ENCODE assay signal across 1 cellular context in the genomic region with DNA sequence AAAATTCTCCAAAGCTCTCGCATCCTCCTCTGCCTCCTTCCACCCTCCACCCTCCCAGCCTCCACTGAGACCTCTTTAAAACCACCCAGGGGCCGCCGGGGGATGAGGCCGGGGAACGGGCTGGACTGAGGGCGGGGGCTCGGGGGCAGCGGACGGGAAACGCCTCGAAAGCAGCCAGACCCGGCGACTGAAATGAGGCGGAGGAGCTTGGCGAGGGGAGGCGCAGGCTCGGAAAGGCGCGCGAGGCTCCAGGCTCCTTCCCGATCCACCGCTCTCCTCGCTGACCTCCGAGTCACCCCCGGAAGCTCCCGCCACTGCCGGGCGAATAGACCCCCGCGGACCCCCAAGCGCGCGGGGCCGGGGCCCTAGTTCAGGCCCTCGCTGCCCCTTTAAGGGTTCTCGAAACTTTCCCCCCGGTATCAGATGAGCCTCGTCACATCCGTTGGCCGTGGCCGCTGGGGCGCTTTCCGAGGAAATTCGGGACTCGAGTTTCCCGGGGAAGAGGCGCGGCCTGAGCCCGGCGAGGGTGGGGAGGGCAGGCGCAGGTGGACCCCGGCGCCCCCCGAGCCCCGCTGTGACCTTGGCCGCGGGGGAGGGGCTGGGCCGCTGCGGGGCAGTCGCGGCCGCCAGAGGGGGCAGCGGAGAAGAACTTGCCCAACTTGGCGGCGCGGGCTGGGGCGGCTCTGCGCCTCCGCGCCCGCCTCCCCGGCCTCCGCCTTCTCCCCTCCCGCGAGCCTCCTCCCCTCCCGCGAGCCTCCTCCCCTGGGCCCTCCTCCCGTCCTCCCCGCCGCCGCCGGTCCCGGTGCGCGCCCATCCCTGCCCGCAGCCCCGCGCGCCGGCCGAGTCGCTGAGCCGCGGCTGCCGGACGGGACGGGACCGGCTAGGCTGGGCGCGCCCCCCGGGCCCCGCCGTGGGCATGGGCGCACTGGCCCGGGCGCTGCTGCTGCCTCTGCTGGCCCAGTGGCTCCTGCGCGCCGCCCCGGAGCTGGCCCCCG.
TF ChIP-seq lines count a peak whose summit lies in the region.

TSS of gene BACE2 (plus strand) at position 813 of the 995 bp plus-strand sequence. CDS start at position 917, 104 bp downstream.

TF ChIP-seq in HEK293, 187 proteins besides CTCF, POLR2A, EP300 and RAD21 (continued from another document and continues in another):
- TF ChIP-seq, protein P1, sequence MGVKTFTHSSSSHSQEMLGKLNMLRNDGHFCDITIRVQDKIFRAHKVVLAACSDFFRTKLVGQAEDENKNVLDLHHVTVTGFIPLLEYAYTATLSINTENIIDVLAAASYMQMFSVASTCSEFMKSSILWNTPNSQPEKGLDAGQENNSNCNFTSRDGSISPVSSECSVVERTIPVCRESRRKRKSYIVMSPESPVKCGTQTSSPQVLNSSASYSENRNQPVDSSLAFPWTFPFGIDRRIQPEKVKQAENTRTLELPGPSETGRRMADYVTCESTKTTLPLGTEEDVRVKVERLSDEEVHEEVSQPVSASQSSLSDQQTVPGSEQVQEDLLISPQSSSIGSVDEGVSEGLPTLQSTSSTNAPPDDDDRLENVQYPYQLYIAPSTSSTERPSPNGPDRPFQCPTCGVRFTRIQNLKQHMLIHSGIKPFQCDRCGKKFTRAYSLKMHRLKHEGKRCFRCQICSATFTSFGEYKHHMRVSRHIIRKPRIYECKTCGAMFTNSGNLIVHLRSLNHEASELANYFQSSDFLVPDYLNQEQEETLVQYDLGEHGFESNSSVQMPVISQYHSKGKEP (tag by site-specific recombination; IDR thresholded peaks at IDR 0.05) = no peak
- TF ChIP-seq ZBTB48 (tag by site-specific recombination; IDR thresholded peaks at IDR 0.05) = no peak
- no peak for TF ChIP-seq ZNF701 (tag by site-specific recombination; IDR thresholded peaks at IDR 0.05)
- TF ChIP-seq ZNF121 (tag by site-specific recombination; IDR thresholded peaks at IDR 0.05) = no peak
- TF ChIP-seq ZNF2 (tag by site-specific recombination; IDR thresholded peaks at IDR 0.05) = no peak
- TF ChIP-seq, protein P2, sequence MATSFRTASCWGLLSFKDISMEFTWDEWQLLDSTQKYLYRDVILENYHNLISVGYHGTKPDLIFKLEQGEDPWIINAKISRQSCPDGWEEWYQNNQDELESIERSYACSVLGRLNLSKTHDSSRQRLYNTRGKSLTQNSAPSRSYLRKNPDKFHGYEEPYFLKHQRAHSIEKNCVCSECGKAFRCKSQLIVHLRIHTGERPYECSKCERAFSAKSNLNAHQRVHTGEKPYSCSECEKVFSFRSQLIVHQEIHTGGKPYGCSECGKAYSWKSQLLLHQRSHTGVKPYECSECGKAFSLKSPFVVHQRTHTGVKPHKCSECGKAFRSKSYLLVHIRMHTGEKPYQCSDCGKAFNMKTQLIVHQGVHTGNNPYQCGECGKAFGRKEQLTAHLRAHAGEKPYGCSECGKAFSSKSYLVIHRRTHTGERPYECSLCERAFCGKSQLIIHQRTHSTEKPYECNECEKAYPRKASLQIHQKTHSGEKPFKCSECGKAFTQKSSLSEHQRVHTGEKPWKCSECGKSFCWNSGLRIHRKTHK (tag by site-specific recombination; IDR thresholded peaks at IDR 0.05) = no peak
- peak; percentile 52 for TF ChIP-seq SP2 (tag by site-specific recombination; IDR thresholded peaks at IDR 0.05)
- no peak for TF ChIP-seq ZNF791 (tag by site-specific recombination; IDR thresholded peaks at IDR 0.05)
- no peak for TF ChIP-seq ZNF544 (tag by site-specific recombination; IDR thresholded peaks at IDR 0.05)
- TF ChIP-seq ZNF324 (tag by site-specific recombination; IDR thresholded peaks at IDR 0.05) = no peak
- no peak for TF ChIP-seq ZNF423 (tag by site-specific recombination; IDR thresholded peaks at IDR 0.05)
- TF ChIP-seq ZNF391 (tag by site-specific recombination; IDR thresholded peaks at IDR 0.05; ENCODE audit: borderline replicate concordance, low read depth) = no peak
- TF ChIP-seq ZNF133 (tag by site-specific recombination; IDR thresholded peaks at IDR 0.05) = no peak
- no peak for TF ChIP-seq ZNF518A (tag by site-specific recombination; conservative IDR thresholded peaks at IDR 0.05; ENCODE audit: low read depth)
- no peak for TF ChIP-seq ZNF488 (tag by site-specific recombination; IDR thresholded peaks at IDR 0.05)
- TF ChIP-seq ZNF692 (tag by site-specific recombination; IDR thresholded peaks at IDR 0.05) = peak; percentile 99
- TF ChIP-seq ZNF830 (tag by site-specific recombination; IDR thresholded peaks at IDR 0.05; ENCODE audit: low read depth) = no peak
- TF ChIP-seq FEZF1 (tag by site-specific recombination; IDR thresholded peaks at IDR 0.05) = no peak
- TF ChIP-seq, protein P3, sequence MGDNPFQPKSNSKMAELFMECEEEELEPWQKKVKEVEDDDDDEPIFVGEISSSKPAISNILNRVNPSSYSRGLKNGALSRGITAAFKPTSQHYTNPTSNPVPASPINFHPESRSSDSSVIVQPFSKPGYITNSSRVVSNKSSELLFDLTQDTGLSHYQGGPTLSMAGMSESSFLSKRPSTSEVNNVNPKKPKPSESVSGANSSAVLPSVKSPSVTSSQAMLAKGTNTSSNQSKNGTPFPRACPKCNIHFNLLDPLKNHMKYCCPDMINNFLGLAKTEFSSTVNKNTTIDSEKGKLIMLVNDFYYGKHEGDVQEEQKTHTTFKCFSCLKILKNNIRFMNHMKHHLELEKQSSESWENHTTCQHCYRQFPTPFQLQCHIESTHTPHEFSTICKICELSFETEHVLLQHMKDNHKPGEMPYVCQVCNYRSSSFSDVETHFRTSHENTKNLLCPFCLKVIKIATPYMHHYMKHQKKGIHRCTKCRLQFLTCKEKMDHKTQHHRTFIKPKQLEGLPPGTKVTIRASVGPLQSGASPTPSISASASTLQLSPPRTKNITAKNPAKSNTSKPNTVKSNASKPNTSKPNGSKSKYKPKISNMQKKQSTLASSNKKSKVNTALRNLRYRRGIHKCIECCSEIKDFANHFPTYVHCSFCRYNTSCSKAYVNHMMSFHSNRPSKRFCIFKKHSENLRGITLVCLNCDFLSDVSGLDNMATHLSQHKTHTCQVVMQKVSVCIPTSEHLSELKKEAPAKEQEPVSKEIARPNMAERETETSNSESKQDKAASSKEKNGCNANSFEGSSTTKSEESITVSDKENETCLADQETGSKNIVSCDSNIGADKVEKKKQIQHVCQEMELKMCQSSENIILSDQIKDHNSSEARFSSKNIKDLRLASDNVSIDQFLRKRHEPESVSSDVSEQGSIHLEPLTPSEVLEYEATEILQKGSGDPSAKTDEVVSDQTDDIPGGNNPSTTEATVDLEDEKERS (tag by site-specific recombination; IDR thresholded peaks at IDR 0.05) = no peak
- no peak for TF ChIP-seq ZNF274 (IDR thresholded peaks at IDR 0.05; ENCODE audit: low read length)
- no peak for TF ChIP-seq ZNF274 (tag by site-specific recombination; IDR thresholded peaks at IDR 0.05; ENCODE audit: borderline replicate concordance)
- TF ChIP-seq ZFHX2 (tag by site-specific recombination; conservative IDR thresholded peaks at IDR 0.05) = peak; percentile 69
- TF ChIP-seq YY1 (tag by site-specific recombination; IDR thresholded peaks at IDR 0.05) = no peak
- TF ChIP-seq GFI1B (tag by site-specific recombination; IDR thresholded peaks at IDR 0.05) = no peak
- no peak for TF ChIP-seq ZNF140 (tag by site-specific recombination; IDR thresholded peaks at IDR 0.05)
- 0 out of 2 replicates have a peak, but pooled peaks have one; percentile 21 for TF ChIP-seq ZNF677 (tag by site-specific recombination; IDR thresholded peaks at IDR 0.05)
- no peak for TF ChIP-seq ZNF211 (tag by site-specific recombination; IDR thresholded peaks at IDR 0.05; ENCODE audit: low read depth)
- TF ChIP-seq ZNF626 (tag by site-specific recombination; IDR thresholded peaks at IDR 0.05) = no peak
- no peak; the same call in 1 of the 2 replicates for TF ChIP-seq ZNF394 (tag by site-specific recombination; IDR thresholded peaks at IDR 0.05; ENCODE audit: borderline replicate concordance)
- TF ChIP-seq ZNF416 (tag by site-specific recombination; IDR thresholded peaks at IDR 0.05) = no peak
- TF ChIP-seq ZNF561 (tag by site-specific recombination; IDR thresholded peaks at IDR 0.05; ENCODE audit: borderline replicate concordance) = peak; percentile 86
- TF ChIP-seq ZNF223 (tag by site-specific recombination; IDR thresholded peaks at IDR 0.05) = no peak
- TF ChIP-seq ZNF10 (tag by site-specific recombination; IDR thresholded peaks at IDR 0.05) = peak; percentile 13; the same call in 1 of the 2 replicates
- TF ChIP-seq ZNF658 (tag by site-specific recombination; IDR thresholded peaks at IDR 0.05) = no peak
- TF ChIP-seq ZNF664 (tag by site-specific recombination; IDR thresholded peaks at IDR 0.05) = no peak
- no peak for TF ChIP-seq ZFP37 (tag by site-specific recombination; IDR thresholded peaks at IDR 0.05)
- TF ChIP-seq, protein P4, sequence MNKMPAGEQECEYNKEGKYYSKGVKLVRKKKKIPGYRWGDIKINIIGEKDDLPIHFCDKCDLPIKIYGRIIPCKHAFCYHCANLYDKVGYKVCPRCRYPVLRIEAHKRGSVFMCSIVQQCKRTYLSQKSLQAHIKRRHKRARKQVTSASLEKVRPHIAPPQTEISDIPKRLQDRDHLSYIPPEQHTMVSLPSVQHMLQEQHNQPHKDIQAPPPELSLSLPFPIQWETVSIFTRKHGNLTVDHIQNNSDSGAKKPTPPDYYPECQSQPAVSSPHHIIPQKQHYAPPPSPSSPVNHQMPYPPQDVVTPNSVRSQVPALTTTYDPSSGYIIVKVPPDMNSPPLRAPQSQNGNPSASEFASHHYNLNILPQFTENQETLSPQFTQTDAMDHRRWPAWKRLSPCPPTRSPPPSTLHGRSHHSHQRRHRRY (tag by site-specific recombination; IDR thresholded peaks at IDR 0.05) = no peak
- TF ChIP-seq ATF2 (tag by site-specific recombination; IDR thresholded peaks at IDR 0.05; ENCODE audit: low read depth) = no peak
- TF ChIP-seq ZNF335 (tag by site-specific recombination; conservative IDR thresholded peaks at IDR 0.05) = peak; percentile 77
